1 cellular context compared by ENCODE assay signal in genomic region chr7:56063882-56064625, GRCh38.
A peak's percentile ranks its signal among the peaks of the same experiment; 100 is the strongest.
TF ChIP-seq lines count a peak whose summit lies in the region.

SUMF2 (plus strand) TSS chr7:56064286; CDS start chr7:56064312, 26 bp downstream.

TF ChIP-seq in HepG2, 621 proteins besides CTCF, POLR2A, EP300 and RAD21 (continued from another document and continues in another):
- TF ChIP-seq, protein P1, sequence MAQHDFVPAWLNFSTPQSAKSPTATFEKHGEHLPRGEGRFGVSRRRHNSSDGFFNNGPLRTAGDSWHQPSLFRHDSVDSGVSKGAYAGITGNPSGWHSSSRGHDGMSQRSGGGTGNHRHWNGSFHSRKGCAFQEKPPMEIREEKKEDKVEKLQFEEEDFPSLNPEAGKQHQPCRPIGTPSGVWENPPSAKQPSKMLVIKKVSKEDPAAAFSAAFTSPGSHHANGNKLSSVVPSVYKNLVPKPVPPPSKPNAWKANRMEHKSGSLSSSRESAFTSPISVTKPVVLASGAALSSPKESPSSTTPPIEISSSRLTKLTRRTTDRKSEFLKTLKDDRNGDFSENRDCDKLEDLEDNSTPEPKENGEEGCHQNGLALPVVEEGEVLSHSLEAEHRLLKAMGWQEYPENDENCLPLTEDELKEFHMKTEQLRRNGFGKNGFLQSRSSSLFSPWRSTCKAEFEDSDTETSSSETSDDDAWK (CRISPR knock-in tag; IDR thresholded peaks at IDR 0.05) = no peak
- TF ChIP-seq, protein P2, sequence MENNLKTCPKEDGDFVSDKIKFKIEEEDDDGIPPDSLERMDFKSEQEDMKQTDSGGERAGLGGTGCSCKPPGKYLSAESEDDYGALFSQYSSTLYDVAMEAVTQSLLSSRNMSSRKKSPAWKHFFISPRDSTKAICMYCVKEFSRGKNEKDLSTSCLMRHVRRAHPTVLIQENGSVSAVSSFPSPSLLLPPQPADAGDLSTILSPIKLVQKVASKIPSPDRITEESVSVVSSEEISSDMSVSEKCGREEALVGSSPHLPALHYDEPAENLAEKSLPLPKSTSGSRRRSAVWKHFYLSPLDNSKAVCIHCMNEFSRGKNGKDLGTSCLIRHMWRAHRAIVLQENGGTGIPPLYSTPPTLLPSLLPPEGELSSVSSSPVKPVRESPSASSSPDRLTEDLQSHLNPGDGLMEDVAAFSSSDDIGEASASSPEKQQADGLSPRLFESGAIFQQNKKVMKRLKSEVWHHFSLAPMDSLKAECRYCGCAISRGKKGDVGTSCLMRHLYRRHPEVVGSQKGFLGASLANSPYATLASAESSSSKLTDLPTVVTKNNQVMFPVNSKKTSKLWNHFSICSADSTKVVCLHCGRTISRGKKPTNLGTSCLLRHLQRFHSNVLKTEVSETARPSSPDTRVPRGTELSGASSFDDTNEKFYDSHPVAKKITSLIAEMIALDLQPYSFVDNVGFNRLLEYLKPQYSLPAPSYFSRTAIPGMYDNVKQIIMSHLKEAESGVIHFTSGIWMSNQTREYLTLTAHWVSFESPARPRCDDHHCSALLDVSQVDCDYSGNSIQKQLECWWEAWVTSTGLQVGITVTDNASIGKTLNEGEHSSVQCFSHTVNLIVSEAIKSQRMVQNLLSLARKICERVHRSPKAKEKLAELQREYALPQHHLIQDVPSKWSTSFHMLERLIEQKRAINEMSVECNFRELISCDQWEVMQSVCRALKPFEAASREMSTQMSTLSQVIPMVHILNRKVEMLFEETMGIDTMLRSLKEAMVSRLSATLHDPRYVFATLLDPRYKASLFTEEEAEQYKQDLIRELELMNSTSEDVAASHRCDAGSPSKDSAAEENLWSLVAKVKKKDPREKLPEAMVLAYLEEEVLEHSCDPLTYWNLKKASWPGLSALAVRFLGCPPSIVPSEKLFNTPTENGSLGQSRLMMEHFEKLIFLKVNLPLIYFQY (CRISPR knock-in tag; IDR thresholded peaks at IDR 0.05; ENCODE audit: borderline replicate concordance) = no peak; the same call in 1 of the 2 replicates
- TF ChIP-seq DMTF1 (CRISPR knock-in tag; IDR thresholded peaks at IDR 0.05) = no peak
- peak; percentile 77; the same call in 1 of the 2 replicates for TF ChIP-seq MXD4 (CRISPR knock-in tag; IDR thresholded peaks at IDR 0.05)
- peak; percentile 88 for TF ChIP-seq HOXA3 (CRISPR knock-in tag; IDR thresholded peaks at IDR 0.05)
- no peak for TF ChIP-seq FOXA1 (IDR thresholded peaks at IDR 0.05)
- 0 out of 2 replicates have a peak, but pooled peaks have one; percentile 30 for TF ChIP-seq FOXA1 (CRISPR knock-in tag; IDR thresholded peaks at IDR 0.05)
- TF ChIP-seq PCBP2 (optimal IDR thresholded peaks at IDR 0.05; ENCODE audit: low read depth, low read length, poor library complexity, severe bottlenecking) = no peak
- TF ChIP-seq SMAD9 (CRISPR knock-in tag; IDR thresholded peaks at IDR 0.05) = no peak
- 0 out of 2 replicates have a peak, but pooled peaks have one; percentile 37 for TF ChIP-seq TBP (CRISPR knock-in tag; IDR thresholded peaks at IDR 0.05)
- TF ChIP-seq CEBPG (CRISPR knock-in tag; IDR thresholded peaks at IDR 0.05) = peak; percentile 85
- no peak for TF ChIP-seq SYNCRIP (IDR thresholded peaks at IDR 0.05; ENCODE audit: insufficient read depth, low read depth, low read length)
- no peak for TF ChIP-seq SMAD3 (CRISPR knock-in tag; IDR thresholded peaks at IDR 0.05)
- TF ChIP-seq, protein P3, sequence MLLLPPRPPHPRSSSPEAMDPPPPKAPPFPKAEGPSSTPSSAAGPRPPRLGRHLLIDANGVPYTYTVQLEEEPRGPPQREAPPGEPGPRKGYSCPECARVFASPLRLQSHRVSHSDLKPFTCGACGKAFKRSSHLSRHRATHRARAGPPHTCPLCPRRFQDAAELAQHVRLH (CRISPR knock-in tag; IDR thresholded peaks at IDR 0.05; ENCODE audit: borderline replicate concordance, low read depth) = 0 out of 2 replicates have a peak, but pooled peaks have one; percentile 60
- TF ChIP-seq ZNF589 (CRISPR knock-in tag; conservative IDR thresholded peaks at IDR 0.05) = no peak
- peak; percentile 86; the same call in 1 of the 2 replicates for TF ChIP-seq ZSCAN31 (CRISPR knock-in tag; IDR thresholded peaks at IDR 0.05; ENCODE audit: low read depth)
- TF ChIP-seq ZNF562 (CRISPR knock-in tag; IDR thresholded peaks at IDR 0.05; ENCODE audit: borderline replicate concordance) = no peak
- TF ChIP-seq, protein P4, sequence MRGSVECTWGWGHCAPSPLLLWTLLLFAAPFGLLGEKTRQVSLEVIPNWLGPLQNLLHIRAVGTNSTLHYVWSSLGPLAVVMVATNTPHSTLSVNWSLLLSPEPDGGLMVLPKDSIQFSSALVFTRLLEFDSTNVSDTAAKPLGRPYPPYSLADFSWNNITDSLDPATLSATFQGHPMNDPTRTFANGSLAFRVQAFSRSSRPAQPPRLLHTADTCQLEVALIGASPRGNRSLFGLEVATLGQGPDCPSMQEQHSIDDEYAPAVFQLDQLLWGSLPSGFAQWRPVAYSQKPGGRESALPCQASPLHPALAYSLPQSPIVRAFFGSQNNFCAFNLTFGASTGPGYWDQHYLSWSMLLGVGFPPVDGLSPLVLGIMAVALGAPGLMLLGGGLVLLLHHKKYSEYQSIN (CRISPR knock-in tag; IDR thresholded peaks at IDR 0.05; ENCODE audit: borderline replicate concordance) = no peak
- TF ChIP-seq SRF (IDR thresholded peaks at IDR 0.05; ENCODE audit: low read depth, low read length) = no peak
- TF ChIP-seq ARNT (IDR thresholded peaks at IDR 0.05) = no peak
- no peak for TF ChIP-seq MAFF (IDR thresholded peaks at IDR 0.05; ENCODE audit: low read depth, low read length)
- peak; percentile 90 for TF ChIP-seq ZNF772 (CRISPR knock-in tag; IDR thresholded peaks at IDR 0.05)
- TF ChIP-seq RFX3 (CRISPR knock-in tag; IDR thresholded peaks at IDR 0.05) = no peak
- peak; percentile 41 for TF ChIP-seq JARID2 (CRISPR knock-in tag; IDR thresholded peaks at IDR 0.05; ENCODE audit: insufficient replicate concordance)
- no peak; the same call in 1 of the 2 replicates for TF ChIP-seq DZIP1 (CRISPR knock-in tag; IDR thresholded peaks at IDR 0.05)
- TF ChIP-seq SAFB2 (CRISPR knock-in tag; IDR thresholded peaks at IDR 0.05; ENCODE audit: borderline replicate concordance, low read depth) = peak; percentile 71; the same call in 1 of the 2 replicates
- TF ChIP-seq ZFP91 (CRISPR knock-in tag; IDR thresholded peaks at IDR 0.05; ENCODE audit: borderline replicate concordance) = peak; percentile 92
- TF ChIP-seq RFX1 (IDR thresholded peaks at IDR 0.05) = no peak
- 0 out of 2 replicates have a peak, but pooled peaks have one; percentile 70 for TF ChIP-seq MYNN (CRISPR knock-in tag; IDR thresholded peaks at IDR 0.05; ENCODE audit: low read depth)
- peak; percentile 92 for TF ChIP-seq ZNF441 (CRISPR knock-in tag; IDR thresholded peaks at IDR 0.05; ENCODE audit: borderline replicate concordance)
- TF ChIP-seq REL (CRISPR knock-in tag; conservative IDR thresholded peaks at IDR 0.05) = peak; percentile 52
- no peak; the same call in 1 of the 2 replicates for TF ChIP-seq ZNF333 (CRISPR knock-in tag; IDR thresholded peaks at IDR 0.05; ENCODE audit: borderline replicate concordance)
- TF ChIP-seq CHD4 (IDR thresholded peaks at IDR 0.05; ENCODE audit: borderline replicate concordance, low read length) = no peak
- no peak for TF ChIP-seq ZNF343 (CRISPR knock-in tag; IDR thresholded peaks at IDR 0.05)
- TF ChIP-seq SSRP1 (CRISPR knock-in tag; IDR thresholded peaks at IDR 0.05) = no peak; the same call in 1 of the 2 replicates
- peak; percentile 34; the same call in 1 of the 2 replicates for TF ChIP-seq MEF2D (CRISPR knock-in tag; IDR thresholded peaks at IDR 0.05)
- no peak for TF ChIP-seq TCF12 (IDR thresholded peaks at IDR 0.05)
- no peak for TF ChIP-seq TCF12 (CRISPR knock-in tag; IDR thresholded peaks at IDR 0.05)
- TF ChIP-seq HOXA5 (CRISPR knock-in tag; IDR thresholded peaks at IDR 0.05) = peak; percentile 72; the same call in 1 of the 2 replicates
- TF ChIP-seq YEATS2 (CRISPR knock-in tag; IDR thresholded peaks at IDR 0.05; ENCODE audit: borderline replicate concordance) = no peak
- TF ChIP-seq ZIK1 (CRISPR knock-in tag; IDR thresholded peaks at IDR 0.05; ENCODE audit: borderline replicate concordance, low read depth) = peak; percentile 63; the same call in 1 of the 2 replicates
- no peak for TF ChIP-seq TBL1XR1 (IDR thresholded peaks at IDR 0.05; ENCODE audit: borderline replicate concordance, low read length, partially characterized antibody)
- TF ChIP-seq SMARCE1 (IDR thresholded peaks at IDR 0.05; ENCODE audit: borderline replicate concordance) = no peak
- 0 out of 2 replicates have a peak, but pooled peaks have one; percentile 54 for TF ChIP-seq ZNF142 (CRISPR knock-in tag; IDR thresholded peaks at IDR 0.05)
- no peak for TF ChIP-seq ZNF224 (CRISPR knock-in tag; IDR thresholded peaks at IDR 0.05)
